ENCODE assay signal across 13 cellular contexts in genomic region chr14:91329615-91330014, GRCh38.
DNase-seq lines count a peak whose midpoint lies in the region; ATAC-seq and TF ChIP-seq lines count a peak whose summit lies in the region.
"Had no signal": no experiment of that assay in that cellular context is flagged by ENCODE, and none has a peak within 500 bp of the region (broad histone marks: within the 10 kb centered on the region; RNA-seq: fewer than 3 reads in every experiment).

No MANE protein-coding gene starts in this region.

- no peaks in the 10 kb centered on the region for H3K9me3 Mint-ChIP-seq in activated CD4-positive, alpha-beta T cell treated with anti-CD3 and anti-CD28 coated beads, Interleukin-2, amount 10 ng/mL, durations not matched to agents 7 days and 5 days
- H3K9me3 Mint-ChIP-seq in effector memory CD8-positive, alpha-beta T cell: no peaks in the 10 kb centered on the region
- H3K9me3 Mint-ChIP-seq in stimulated activated effector memory CD8-positive, alpha-beta T cell treated with anti-CD3 and anti-CD28 coated beads, Interleukin-12 subunit alpha, Interleukin-12 subunit beta, amount 100 ng/mL, for 72 hours: no peaks in the 10 kb centered on the region

- H3K27me3 ChIP-seq in OCI-LY1 (ENCODE audit: insufficient read depth, low read length): no peaks in the 10 kb centered on the region
- H3K27me3 ChIP-seq: brain microvascular endothelial cell had no signal

- no peaks in the 10 kb centered on the region for H4K20me1 ChIP-seq in OCI-LY1 (ENCODE audit: insufficient read depth, low read length)

- H3K4me3 ChIP-seq in OCI-LY1 (ENCODE audit: low read depth, low read length, poor library complexity, severe bottlenecking): no peak overlapping the region
- H3K4me3 ChIP-seq: PC-9 had no signal

- H3K36me3 Mint-ChIP-seq in activated CD4-positive, alpha-beta T cell treated with anti-CD3 and anti-CD28 coated beads, Interleukin-2, amount 10 ng/mL, durations not matched to agents 7 days and 5 days (ENCODE audit: low read depth): peaks cover 75% of the 10 kb centered on the region
- peaks cover 81% of the 10 kb centered on the region for H3K36me3 Mint-ChIP-seq in effector memory CD8-positive, alpha-beta T cell (ENCODE audit: insufficient read depth)
- peaks cover 100% of the 10 kb centered on the region for H3K36me3 Mint-ChIP-seq in stimulated activated effector memory CD8-positive, alpha-beta T cell treated with anti-CD3 and anti-CD28 coated beads, Interleukin-12 subunit alpha, Interleukin-12 subunit beta, amount 100 ng/mL, for 72 hours

- no peak overlapping the region for H3K4me2 ChIP-seq in OCI-LY1 (ENCODE audit: low read length)
- H3K4me2 ChIP-seq: PC-9 had no signal

- peaks cover 97% of the 10 kb centered on the region; the same call in 1 of the 2 replicates for H3K36me3 ChIP-seq in OCI-LY1 (ENCODE audit: insufficient read depth, low read length)
- H3K36me3 ChIP-seq: brain microvascular endothelial cell had no signal

- peaks cover 4% of the 10 kb centered on the region for H3K4me1 ChIP-seq in OCI-LY1 (ENCODE audit: insufficient read depth, low read length, severe bottlenecking)

- no peaks in the 10 kb centered on the region for H3K9me3 ChIP-seq in OCI-LY1 (ENCODE audit: low read length)

- H3K9ac ChIP-seq in OCI-LY1 (ENCODE audit: low read length): no peak overlapping the region

- ATAC-seq in effector memory CD8-positive, alpha-beta T cell (replicated peaks): no peak
- ATAC-seq in stimulated activated effector memory CD8-positive, alpha-beta T cell treated with anti-CD3 and anti-CD28 coated beads, Interleukin-12 subunit alpha, Interleukin-12 subunit beta, amount 100 ng/mL, for 72 hours: no peak
- ATAC-seq in GM18498 (IDR thresholded peaks at IDR 0.05; ENCODE audit: unreplicated experiment): no peak

- no peaks in the 10 kb centered on the region for H3K79me2 ChIP-seq in OCI-LY1 (ENCODE audit: insufficient read depth, low read length)

- POLR2A ChIA-PET in activated CD4-positive, alpha-beta T cell treated with anti-CD3 and anti-CD28 coated beads, Interleukin-2, amount 10 ng/mL, durations not matched to agents 7 days and 5 days (lab: Charles Lee): no interaction called here
- POLR2A ChIA-PET in RWPE1 (lab: Yijun Ruan, JAX; ENCODE audit: low non-redundant PET) (no interaction called here), HEK293T (lab: Yijun Ruan, JAX) (no interaction called here)

- H2AFZ ChIP-seq in OCI-LY1 (ENCODE audit: low read length): no peak overlapping the region
- H2AFZ ChIP-seq: PC-9 had no signal

- H3K4me1 Mint-ChIP-seq in activated CD4-positive, alpha-beta T cell treated with anti-CD3 and anti-CD28 coated beads, Interleukin-2, amount 10 ng/mL, durations not matched to agents 7 days and 5 days: peaks cover 81% of the 10 kb centered on the region
- peaks cover 59 to 74% of the 10 kb centered on the region in 2 donors for H3K4me1 Mint-ChIP-seq in effector memory CD8-positive, alpha-beta T cell (ENCODE audit: low read depth in 2 of 2)
- peaks cover 85% of the 10 kb centered on the region for H3K4me1 Mint-ChIP-seq in stimulated activated effector memory CD8-positive, alpha-beta T cell treated with anti-CD3 and anti-CD28 coated beads, Interleukin-12 subunit alpha, Interleukin-12 subunit beta, amount 100 ng/mL, for 72 hours

- H3K27me3 Mint-ChIP-seq in activated CD4-positive, alpha-beta T cell treated with anti-CD3 and anti-CD28 coated beads, Interleukin-2, amount 10 ng/mL, durations not matched to agents 7 days and 5 days: no peaks in the 10 kb centered on the region
- H3K27me3 Mint-ChIP-seq in effector memory CD8-positive, alpha-beta T cell: no peaks in the 10 kb centered on the region

- H3K27ac ChIP-seq in OCI-LY1 (ENCODE audit: low read depth, low read length, poor library complexity, severe bottlenecking) (peak overlapping the region; percentile 29), RWPE1 (no peak overlapping the region; the same call in 1 of the 2 replicates)
- H3K27ac ChIP-seq: brain microvascular endothelial cell, PC-9 had no signal

- H3F3A ChIP-seq in OCI-LY1 (ENCODE audit: insufficient read depth, low read length): no peaks in the 10 kb centered on the region; the same call in 1 of the 2 replicates

- TF ChIP-seq CTCF in OCI-LY1 (IDR thresholded peaks at IDR 0.05; ENCODE audit: low read length) (no peak), RWPE1 (conservative IDR thresholded peaks at IDR 0.05; ENCODE audit: low read depth) (no peak)

- CTCF ChIA-PET in activated CD4-positive, alpha-beta T cell treated with anti-CD3 and anti-CD28 coated beads, Interleukin-2, amount 10 ng/mL, durations not matched to agents 7 days and 5 days (lab: Charles Lee): interaction anchor here (0.8 to 4.6 kb wide), 6 partner anchors 8 to 81 kb away, joined by 3 to 13 read pairs (median 3); no protein-coding TSS in a partner anchor
- CTCF ChIA-PET in RWPE1 (lab: Yijun Ruan, JAX): interaction anchor here (0.6 to 1.1 kb wide), 2 partner anchors 89 to 265 kb away, joined by 3 to 7 read pairs; no protein-coding TSS in a partner anchor
- CTCF ChIA-PET in HEK293T (lab: Yijun Ruan, JAX): interaction anchor here (0.8 to 0.9 kb wide), 2 partner anchors 9 to 27 kb away, joined by 3 read pairs; no protein-coding TSS in a partner anchor

- H3K9me2 ChIP-seq in OCI-LY1 (ENCODE audit: low read depth, low read length): no peaks in the 10 kb centered on the region

- no peak overlapping the region for H3K4me3 Mint-ChIP-seq in activated CD4-positive, alpha-beta T cell treated with anti-CD3 and anti-CD28 coated beads, Interleukin-2, amount 10 ng/mL, durations not matched to agents 7 days and 5 days
- peak overlapping the region in 1 of 2 donors; percentile 42 for H3K4me3 Mint-ChIP-seq in effector memory CD8-positive, alpha-beta T cell
- H3K4me3 Mint-ChIP-seq in stimulated activated effector memory CD8-positive, alpha-beta T cell treated with anti-CD3 and anti-CD28 coated beads, Interleukin-12 subunit alpha, Interleukin-12 subunit beta, amount 100 ng/mL, for 72 hours: peak overlapping the region; percentile 46

- DNase-seq in activated CD4-positive, alpha-beta T cell treated with anti-CD3 and anti-CD28 coated beads, Interleukin-2, amount 10 ng/mL, durations not matched to agents 7 days and 5 days: no peak
- no peak for DNase-seq in activated CD4-positive, alpha-beta T cell treated with anti-CD3 and anti-CD28 coated beads, Interleukin-2, amount 50 U/mL, for 1 hour
- no peak for DNase-seq in effector memory CD8-positive, alpha-beta T cell
- no peak for DNase-seq in stimulated activated effector memory CD8-positive, alpha-beta T cell treated with anti-CD3 and anti-CD28 coated beads, Interleukin-12 subunit alpha, Interleukin-12 subunit beta, amount 100 ng/mL, for 72 hours (ENCODE audit: low spot score in 2 of 2)
- DNase-seq in RWPE1 (ENCODE audit: low spot score) (no peak), HEK293T (ENCODE audit: extremely low spot score) (no peak)
- DNase-seq: ACHN; brain microvascular endothelial cell; NCI-H1105 treated with DMSO at 0.1 percent for 48 hours; PC-9; stimulated activated CD4-positive, alpha-beta T cell treated with anti-CD3 and anti-CD28 coated beads, Interleukin-4, amount 100 ng/mL, for 4 hours had no signal

- peak overlapping the region; percentile 82 for H3K27ac Mint-ChIP-seq in activated CD4-positive, alpha-beta T cell treated with anti-CD3 and anti-CD28 coated beads, Interleukin-2, amount 10 ng/mL, durations not matched to agents 7 days and 5 days
- H3K27ac Mint-ChIP-seq in effector memory CD8-positive, alpha-beta T cell: peak overlapping the region; percentile 98
- peak overlapping the region; percentile 98 for H3K27ac Mint-ChIP-seq in stimulated activated effector memory CD8-positive, alpha-beta T cell treated with anti-CD3 and anti-CD28 coated beads, Interleukin-12 subunit alpha, Interleukin-12 subunit beta, amount 100 ng/mL, for 72 hours

TF ChIP-seq in HEK293T, 16 proteins besides CTCF, POLR2A, EP300 and RAD21:
- TF ChIP-seq BHLHE40 (IDR thresholded peaks at IDR 0.05; ENCODE audit: borderline replicate concordance) (no peak), ARNT (IDR thresholded peaks at IDR 0.05) (no peak)
TF ChIP-seq in HEK293T: peak in this region for 0.
